Comparison of ENCODE assay signal across 8 cellular contexts in the genomic region with DNA sequence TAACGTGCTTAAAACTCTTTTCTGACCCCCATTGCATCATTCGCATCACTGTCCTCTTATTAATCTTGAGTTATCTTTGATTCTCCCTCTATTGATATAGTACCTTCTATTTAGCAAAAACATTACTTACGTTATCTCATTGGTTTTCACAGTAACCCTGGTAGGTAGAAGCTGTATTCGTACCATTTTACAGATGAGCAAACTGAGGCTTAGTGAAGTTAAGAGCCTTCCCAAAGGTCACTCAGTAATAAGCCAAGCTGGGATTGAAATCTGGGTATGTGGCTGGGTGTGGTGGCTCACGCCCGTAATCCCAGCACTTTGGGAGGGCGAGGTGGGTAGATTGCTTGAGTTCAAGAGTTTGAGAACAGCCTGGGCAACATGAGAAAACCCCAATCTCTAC.
"Had no signal": no experiment of that assay in that cellular context is flagged by ENCODE, and none has a peak within 500 bp of the region (broad histone marks: within the 10 kb centered on the region; RNA-seq: fewer than 3 reads in every experiment).

No MANE protein-coding gene starts in this region.

- H3K27ac ChIP-seq: HL-60, KMS-11 had no signal

- ATAC-seq: GM23338 had no signal

- H3K9me3 ChIP-seq: HAP-1 had no signal

- H3K4me3 Mint-ChIP-seq: GM23338, HFFc6 had no signal

- H3K4me2 ChIP-seq: GM23338, KMS-11 had no signal

- H2AFZ ChIP-seq: GM23338 had no signal

- H3K9ac ChIP-seq: KMS-11 had no signal

- H3K27ac Mint-ChIP-seq: GM23338, HFFc6 had no signal

- H3K4me3 ChIP-seq: GM23338, HAP-1 had no signal

- H3K36me3 ChIP-seq: HAP-1 had no signal

- H3K9me3 Mint-ChIP-seq: GM23338, HFFc6 had no signal

- DNase-seq: H7, HFFc6, IMR-90, KBM-7 had no signal
